ENCODE assay signal across 8 cellular contexts in the genomic region with DNA sequence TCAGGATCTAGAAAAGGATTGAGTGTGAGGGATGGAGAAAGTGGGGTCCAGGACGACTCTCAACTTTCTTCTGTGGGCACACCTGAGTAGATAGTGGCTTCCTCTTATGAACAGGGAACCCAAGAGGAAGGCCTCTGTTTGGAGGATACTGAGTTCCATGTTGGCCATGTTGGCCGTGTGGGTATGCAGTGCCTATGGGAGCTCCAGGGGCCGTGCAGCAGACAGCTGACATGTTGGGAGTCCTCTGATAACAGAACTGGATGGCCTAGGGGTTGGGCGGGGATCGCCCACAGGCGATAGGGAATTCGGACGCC. TPM values are rescaled to one million over a fixed set of nuclear protein-coding genes. Genes with fewer than 3 reads are reported as not detected.
A peak's percentile ranks its signal among the peaks of the same experiment; 100 is the strongest.
DNase-seq lines count a peak whose midpoint lies in the region; ATAC-seq and TF ChIP-seq lines count a peak whose summit lies in the region.

No MANE protein-coding gene starts in this region.

- peaks cover 26% of the 10 kb centered on the region in 2 donors for H3K36me3 ChIP-seq in mucosa of rectum (ENCODE audit: control insufficient read depth in 2 of 2, insufficient read depth in 2 of 2, low read length in 2 of 2)

- ATAC-seq in GM18502 (IDR thresholded peaks at IDR 0.05; ENCODE audit: poor library complexity, unreplicated experiment) = peak; percentile 18
- ATAC-seq in GM21717 (IDR thresholded peaks at IDR 0.05; ENCODE audit: unreplicated experiment) = no peak

- POLR2A ChIA-PET in MCF 10A (lab: Yijun Ruan, JAX) = interaction anchor here (0.6 to 2.6 kb wide), 21 partner anchors 8 to 414 kb away, joined by 3 to 22 read pairs (median 4); a partner anchor contains a TSS

- DNase-seq in HL-60 (ENCODE audit: low read depth in 1 of 2, low spot score in 1 of 2) (no peak), MCF 10A (ENCODE audit: unreplicated experiment) (no peak), KG1 (lab: John Stamatoyannopoulos, UW) (no peak), dedifferentiated amniotic fluid mesenchymal stem cell (ENCODE audit: extremely low spot score) (no peak)
- no peak for DNase-seq in activated CD4-positive, CD25-positive, alpha-beta regulatory T cell treated with anti-CD3 and anti-CD28 coated beads, Interleukin-2, amount 50 U/mL, for 72 hours

- no peaks in the 10 kb centered on the region for H3K9me3 ChIP-seq in mucosa of rectum (ENCODE audit: control insufficient read depth in 2 of 2, low read length in 2 of 2)

- no peaks in the 10 kb centered on the region for H3K27me3 Mint-ChIP-seq in MCF 10A (ENCODE audit: insufficient read depth, unreplicated experiment)

- H3K4me1 ChIP-seq in mucosa of rectum (ENCODE audit: control insufficient read depth in 2 of 2, insufficient read depth in 2 of 2, low read length in 2 of 2) = peaks cover 10 to 19% of the 10 kb centered on the region in 2 donors

- peaks cover 20% of the 10 kb centered on the region for H3K4me1 Mint-ChIP-seq in MCF 10A (ENCODE audit: insufficient read depth, unreplicated experiment)

- CTCF ChIA-PET in MCF 10A (lab: Yijun Ruan, JAX) = interaction anchor here (0.9 to 4.0 kb wide), 4 partner anchors 21 to 414 kb away, joined by 4 to 33 read pairs (median 4); no protein-coding TSS in a partner anchor

- peak overlapping the region; percentile 98 for H3K27ac Mint-ChIP-seq in MCF 10A (ENCODE audit: low read depth, unreplicated experiment)

- H3K27ac ChIP-seq in HL-60 (replicated peaks) (peak overlapping the region; percentile 96), mucosa of rectum (ENCODE audit: low read depth in 2 of 2, low read length in 2 of 2) (peak overlapping the region; percentile 93 to 94)

- H3K4me3 ChIP-seq in HL-60 (replicated peaks; ENCODE audit: insufficient read depth, low read length) = peak overlapping the region; percentile 50
- peak overlapping the region; percentile 83 to 93 for H3K4me3 ChIP-seq in mucosa of rectum (ENCODE audit: low read length in 2 of 2)

- intact Hi-C loops in MCF 10A (cut with micrococcal nuclease) = no loop called here

- TF ChIP-seq CTCF in HL-60 (IDR thresholded peaks at IDR 0.05; ENCODE audit: insufficient read depth, low read length) (no peak), MCF 10A (IDR thresholded peaks at IDR 0.05; ENCODE audit: unreplicated experiment) (no peak)

- TSS peak; percentile 76 for BruUV-seq in MCF 10A (replicated peaks; lab: Mats Ljungman, UMichigan)

- peak overlapping the region; percentile 79 for H3K4me3 Mint-ChIP-seq in MCF 10A (ENCODE audit: unreplicated experiment)

- H3K9me3 Mint-ChIP-seq in MCF 10A (ENCODE audit: unreplicated experiment) = no peaks in the 10 kb centered on the region

- H3K36me3 Mint-ChIP-seq in MCF 10A (ENCODE audit: insufficient read depth, unreplicated experiment) = peaks cover 20% of the 10 kb centered on the region

- H3K9ac ChIP-seq in mucosa of rectum (ENCODE audit: low read depth in 1 of 2, low read length in 2 of 2) = peak overlapping the region; percentile 75 to 90

- H3K27me3 ChIP-seq in HL-60 (ENCODE audit: insufficient read depth, poor library complexity, severe bottlenecking) = no peaks in the 10 kb centered on the region
- H3K27me3 ChIP-seq in mucosa of rectum (ENCODE audit: control insufficient read depth in 2 of 2, insufficient read depth in 2 of 2, low read length in 2 of 2) = no peaks in the 10 kb centered on the region

RNA-seq across cellular contexts. Expression of a gene that starts 43.0 kb away (rescaled TPM):
- 2.2 TPM in 2 replicates for total RNA-seq in MCF 10A (2022)

RNA-seq across cellular contexts. Expression of a gene that starts 43.2 kb away (rescaled TPM):
- 0.65 and 0.96 TPM in 2 replicates for total RNA-seq in MCF 10A (2022)
